In the genomic region with DNA sequence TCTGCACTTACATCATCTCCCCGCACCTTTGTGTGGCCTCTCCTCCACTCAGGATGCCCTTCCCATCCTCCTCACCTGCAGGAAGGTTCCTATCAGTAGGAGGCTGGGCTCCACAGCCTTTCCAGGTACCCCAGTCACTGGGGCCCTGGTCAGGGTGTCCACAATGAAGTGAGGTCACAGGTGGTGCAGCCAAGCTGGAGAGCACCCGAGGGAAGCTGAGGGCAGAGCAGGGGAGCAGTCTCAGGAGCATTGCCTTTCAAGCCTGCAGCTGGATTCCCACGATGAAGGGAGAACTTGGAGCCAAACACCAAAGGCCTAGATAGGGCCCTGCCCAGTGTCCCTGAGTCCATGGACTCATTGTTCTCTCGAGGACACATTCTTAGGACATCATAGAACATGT, we compare ENCODE assay signal across 25 cellular contexts. TPM values are rescaled to one million over a fixed set of nuclear protein-coding genes. Genes with fewer than 3 reads are reported as not detected.
A peak's percentile ranks its signal among the peaks of the same experiment; 100 is the strongest.
DNase-seq lines count a peak whose midpoint lies in the region; ATAC-seq, FAIRE-seq and TF ChIP-seq lines count a peak whose summit lies in the region.
"Had no signal": no experiment of that assay in that cellular context is flagged by ENCODE, and none has a peak within 500 bp of the region (broad histone marks: within the 10 kb centered on the region; RNA-seq: fewer than 3 reads in every experiment).

No MANE protein-coding gene starts in this region.

- no peak for ATAC-seq in HG02759 (IDR thresholded peaks at IDR 0.05; ENCODE audit: unreplicated experiment)
- ATAC-seq: activated CD4-positive, CD25-positive, alpha-beta regulatory T cell treated with anti-CD3 and anti-CD28 coated beads, Interleukin-2, amount 50 U/mL, for 24 hours; effector memory CD8-positive, alpha-beta T cell; natural killer cell treated with Interleukin-12 subunit alpha and Interleukin-12 subunit beta and Interleukin-15 and Interleukin-18, amount 100 ng/mL, for 72 hours; T-cell had no signal

- no peak for FAIRE-seq in GM19239 (lab: Jason Lieb, UNC)
- FAIRE-seq: HTR-8/SVneo had no signal

- peaks cover 56% of the 10 kb centered on the region for H3K36me3 Mint-ChIP-seq in HFFc6 (ENCODE audit: low read depth)
- H3K36me3 Mint-ChIP-seq in neural crest cell (ENCODE audit: low read depth), result peaks cover 10% of the 10 kb centered on the region
- H3K36me3 Mint-ChIP-seq: CD4-positive, alpha-beta memory T cell; mesothelial cell of epicardium; natural killer cell treated with Interleukin-12 subunit alpha and Interleukin-12 subunit beta and Interleukin-15 and Interleukin-18, amount 100 ng/mL, for 72 hours; T-cell had no signal

- H3K27ac ChIP-seq in AG04450 (ENCODE audit: low read depth, low read length) (peak overlapping the region; percentile 87), cingulate gyrus (ENCODE audit: low read depth, low read length) (peak overlapping the region; percentile 39)
- H3K27ac ChIP-seq: KMS-11, uterus had no signal

- H3K4me3 Mint-ChIP-seq in HFFc6, result no peak overlapping the region
- H3K4me3 Mint-ChIP-seq in neural crest cell, result no peak overlapping the region
- H3K4me3 Mint-ChIP-seq: CD4-positive, alpha-beta memory T cell; effector memory CD8-positive, alpha-beta T cell; mesothelial cell of epicardium; natural killer cell treated with Interleukin-12 subunit alpha and Interleukin-12 subunit beta and Interleukin-15 and Interleukin-18, amount 100 ng/mL, for 72 hours; T-cell had no signal

- H3K27me3 ChIP-seq in AG04450 (ENCODE audit: control insufficient read depth, insufficient read depth, low read length), result no peaks in the 10 kb centered on the region
- H3K27me3 ChIP-seq: sigmoid colon, uterus had no signal

- H3K27ac Mint-ChIP-seq in HFFc6 (peak overlapping the region; percentile 100), neural crest cell (ENCODE audit: unreplicated experiment) (peak overlapping the region; percentile 29)
- H3K27ac Mint-ChIP-seq: CD4-positive, alpha-beta memory T cell; effector memory CD8-positive, alpha-beta T cell; mesothelial cell of epicardium; T-cell had no signal

- no peak for TF ChIP-seq CTCF in AG04450 (IDR thresholded peaks at IDR 0.05; ENCODE audit: low read depth, low read length)
- TF ChIP-seq CTCF in HFFc6 (IDR thresholded peaks at IDR 0.05), result no peak
- no peak for TF ChIP-seq CTCF in neural crest cell (conservative IDR thresholded peaks at IDR 0.05)

- H3K4me3 ChIP-seq in AG04450 (ENCODE audit: low read depth, low read length), result no peak overlapping the region
- H3K4me3 ChIP-seq: HAP-1, sigmoid colon, uterus had no signal

- POLR2A ChIA-PET in AG04450 (lab: Yijun Ruan, JAX), result interaction anchor here (1.1 to 1.2 kb wide), 2 partner anchors 24 to 262 kb away, joined by 3 read pairs; partner anchors contain the start of gene MGLL

- no peaks in the 10 kb centered on the region for H3K9me3 Mint-ChIP-seq in HFFc6
- H3K9me3 Mint-ChIP-seq in neural crest cell, result peaks cover 4% of the 10 kb centered on the region
- H3K9me3 Mint-ChIP-seq: mesothelial cell of epicardium; natural killer cell treated with Interleukin-12 subunit alpha and Interleukin-12 subunit beta and Interleukin-15 and Interleukin-18, amount 100 ng/mL, for 72 hours; T-cell had no signal

- no peaks in the 10 kb centered on the region; the same call in 1 of the 2 replicates for H3K27me3 Mint-ChIP-seq in HFFc6 (ENCODE audit: insufficient read depth)
- H3K27me3 Mint-ChIP-seq in neural crest cell (ENCODE audit: low read depth), result no peaks in the 10 kb centered on the region
- H3K27me3 Mint-ChIP-seq: natural killer cell treated with Interleukin-12 subunit alpha and Interleukin-12 subunit beta and Interleukin-15 and Interleukin-18, amount 100 ng/mL, for 72 hours had no signal

- DNase-seq in AG04450 (ENCODE audit: low read depth, low spot score) (no peak), HFFc6 (no peak), neural crest cell (ENCODE audit: low read depth, low spot score) (no peak), GM19239 (ENCODE audit: insufficient read length, low spot score) (no peak), NOMO-1 treated with DMSO at 0.1 percent for 48 hours (lab: John Stamatoyannopoulos, UW; ENCODE audit: unreplicated experiment) (no peak)
- DNase-seq in activated T-cell treated with anti-CD3 and anti-CD28 coated beads, Interleukin-2, amount 50 U/mL, for 1 hour, result no peak
- DNase-seq: activated naive CD4-positive, alpha-beta T cell treated with anti-CD3 and anti-CD28 coated beads, Interleukin-2, amount 50 U/mL, for 16 hours; activated T-cell treated with anti-CD3 and anti-CD28 coated beads, Interleukin-2, amount 50 U/mL, for 48 hours; CD4-positive, alpha-beta memory T cell; effector memory CD8-positive, alpha-beta T cell; GF-D8; NCI-H1694 treated with DMSO at 0.1 percent for 48 hours; NCI-H526 treated with DMSO at 0.1 percent for 48 hours; Right ventricle myocardium superior; sigmoid colon; T-cell; uterus had no signal

- H3K4me1 Mint-ChIP-seq in HFFc6 (ENCODE audit: low read depth) (peaks cover 72% of the 10 kb centered on the region), neural crest cell (peaks cover 12% of the 10 kb centered on the region)

- CTCF ChIA-PET in AG04450 (lab: Charles Lee), result interaction anchor here (1.7 kb wide), 1 partner anchor 102 kb away, joined by 3 read pairs; no protein-coding TSS in a partner anchor

- no peaks in the 10 kb centered on the region for H3K9me3 ChIP-seq in AG04450 (ENCODE audit: control insufficient read depth, insufficient read depth, low read length)
- H3K9me3 ChIP-seq: HAP-1, sigmoid colon, uterus had no signal

RNA-seq across cellular contexts. Expression of gene MGLL, which starts 23.6 kb away (rescaled TPM):
- 49.1 and 51.5 TPM in 2 replicates for polyA plus RNA-seq in AG04450 (2011; rRNA removed)
- 67.4 and 85.4 TPM in 2 replicates for polyA minus RNA-seq in AG04450 (2011; rRNA and poly(A)+ RNA removed)
- 100 to 1,000 TPM; 128 to 144 (median 129) TPM for total RNA-seq in HFFc6 (2021; fragmentation: NEBNext Ultra II Directional; extraction: Animal tissue kit (Norgen Biotek cat#: 25700))
- 11.3 and 13.3 TPM in 2 replicates for total RNA-seq in neural crest cell
